In the genomic region with DNA sequence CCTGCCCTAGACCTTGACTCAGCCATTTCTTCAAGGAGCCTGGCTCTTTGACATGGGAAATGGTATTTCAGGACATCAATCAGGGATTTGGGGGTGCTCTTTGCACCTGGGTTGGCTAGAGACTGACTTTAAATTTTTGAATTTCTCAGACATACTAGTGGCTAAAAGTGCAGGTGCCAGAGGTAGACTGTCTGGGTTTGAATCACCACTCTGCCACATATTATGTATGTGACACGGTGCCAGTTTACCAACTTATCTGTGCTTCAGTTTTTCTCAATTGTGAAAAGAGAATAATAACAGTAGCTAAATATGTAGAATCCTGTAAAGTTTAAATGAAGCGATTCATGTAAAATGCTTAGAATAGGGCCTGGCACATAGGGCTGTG, we compare ENCODE assay signal across 11 cellular contexts. TPM values are rescaled to one million over a fixed set of nuclear protein-coding genes. Genes with fewer than 3 reads are reported as not detected.
DNase-seq lines count a peak whose midpoint lies in the region; ATAC-seq, FAIRE-seq and TF ChIP-seq lines count a peak whose summit lies in the region.
"Had no signal": no experiment of that assay in that cellular context is flagged by ENCODE, and none has a peak within 500 bp of the region (broad histone marks: within the 10 kb centered on the region; RNA-seq: fewer than 3 reads in every experiment).

No MANE protein-coding gene starts in this region.

- H3K4me1 ChIP-seq in heart right ventricle: peaks cover 4 to 72% (median 46%) of the 10 kb centered on the region in 9 donors
- H3K4me1 ChIP-seq in lower lobe of right lung: peaks cover 57% of the 10 kb centered on the region
- peaks cover 12 to 46% (median 24%) of the 10 kb centered on the region in 4 donors for H3K4me1 ChIP-seq in transverse colon

- FAIRE-seq in urothelium cell line (lab: Jason Lieb, UNC): no peak

- TF ChIP-seq EP300 in transverse colon (IDR thresholded peaks at IDR 0.05; ENCODE audit: low read depth): no peak

- H3K36me3 ChIP-seq in heart right ventricle (no peaks in the 10 kb centered on the region), SK-N-MC (ENCODE audit: insufficient read depth, low read length) (no peaks in the 10 kb centered on the region), lower lobe of right lung (no peaks in the 10 kb centered on the region), transverse colon (no peaks in the 10 kb centered on the region)

- H3K4me3 ChIP-seq in heart right ventricle (no peak overlapping the region), SK-N-MC (no peak overlapping the region), lower lobe of right lung (no peak overlapping the region), transverse colon (no peak overlapping the region)

- H3K27me3 ChIP-seq in heart right ventricle: no peaks in the 10 kb centered on the region
- no peaks in the 10 kb centered on the region for H3K27me3 ChIP-seq in lower lobe of right lung (ENCODE audit: low read depth)
- H3K27me3 ChIP-seq in transverse colon: no peaks in the 10 kb centered on the region

- 87 to 91% methylated on average over 2 of the region's 2 CpGs for WGBS in heart right ventricle, 2 donors
- 92% methylated on average over 2 of the region's 2 CpGs for WGBS in transverse colon (ENCODE audit: low coverage in 1 of 2), 2 donors

- TF ChIP-seq POLR2A in transverse colon (IDR thresholded peaks at IDR 0.05): no peak

- no peak for ATAC-seq in heart right ventricle
- no peak for ATAC-seq in lower lobe of right lung

- H3K27ac ChIP-seq in heart right ventricle: peak overlapping the region; percentile 14 to 86 (median 62)
- peak overlapping the region; percentile 99 for H3K27ac ChIP-seq in SK-N-MC
- H3K27ac ChIP-seq in lower lobe of right lung: peak overlapping the region; percentile 85
- peak overlapping the region; percentile 67 to 86 (median 80) for H3K27ac ChIP-seq in transverse colon

- H3K9me3 ChIP-seq in heart right ventricle (no peaks in the 10 kb centered on the region), SK-N-MC (ENCODE audit: low read depth, low read length) (no peaks in the 10 kb centered on the region), lower lobe of right lung (no peaks in the 10 kb centered on the region), transverse colon (no peaks in the 10 kb centered on the region)

- peak overlapping the region; percentile 87 for H3K9ac ChIP-seq in SK-N-MC (ENCODE audit: insufficient read length)

- TF ChIP-seq CTCF in heart right ventricle (IDR thresholded peaks at IDR 0.05) (no peak), lower lobe of right lung (IDR thresholded peaks at IDR 0.05) (no peak), transverse colon (IDR thresholded peaks at IDR 0.05) (no peak)

- DNase-seq in heart right ventricle (no peak), cardiac septum (ENCODE audit: low spot score) (no peak), SK-N-MC (ENCODE audit: low read depth, low spot score) (no peak), lower lobe of right lung (no peak), transverse colon (no peak), urothelium cell line (ENCODE audit: low spot score) (no peak), NCI-H2171 treated with DMSO at 0.1 percent for 48 hours (lab: John Stamatoyannopoulos, UW) (no peak), NCI-H446 (lab: John Stamatoyannopoulos, UW) (no peak)
- DNase-seq: CD4-positive, CD25-positive, alpha-beta regulatory T cell; central memory CD4-positive, alpha-beta T cell; NCI-H2227 treated with DMSO at 0.1 percent for 48 hours had no signal

- intact Hi-C loops in heart right ventricle (cut with DNase I) (loop anchor here in 2 of 10 donors (5.0 kb wide), 1 partner anchor 47 kb away; the partner anchor contains the start of gene RTN4 (in 2 of the 2)), cardiac septum (cut with DNase I) (no loop called here), lower lobe of right lung (cut with DNase I) (no loop called here), transverse colon (cut with DNase I; ENCODE audit: low total_unique reads) (no loop called here)

- in situ Hi-C loops in transverse colon (cut with MboI; ENCODE audit: low pct_ligation_motif_present in 1 of 4, low pct_unique_long_range_greater_than_20kb in 1 of 4, low sequenced_read_pairs in 3 of 4): no loop called here

RNA-seq across cellular contexts. Expression of gene RTN4, which starts 49.2 kb away (rescaled TPM):
- 100 to 1,000 TPM in 5 of 10 donors, 10 to 100 TPM in 5; 40.6 to 163 (median 95.3) TPM for total RNA-seq in heart right ventricle
- 100 to 1,000 TPM in 1 of 2 donors, 10 to 100 TPM in 1; 82.8 to 126 TPM for polyA plus RNA-seq in heart right ventricle
- total RNA-seq in cardiac septum: 174 TPM
- total RNA-seq in lower lobe of right lung: 317 TPM
- total RNA-seq in transverse colon: 100 to 1,000 TPM in 3 of 4 donors, 10 to 100 TPM in 1; 82.2 to 212 (median 183) TPM
